1 cellular context compared by ENCODE assay signal in the genomic region with DNA sequence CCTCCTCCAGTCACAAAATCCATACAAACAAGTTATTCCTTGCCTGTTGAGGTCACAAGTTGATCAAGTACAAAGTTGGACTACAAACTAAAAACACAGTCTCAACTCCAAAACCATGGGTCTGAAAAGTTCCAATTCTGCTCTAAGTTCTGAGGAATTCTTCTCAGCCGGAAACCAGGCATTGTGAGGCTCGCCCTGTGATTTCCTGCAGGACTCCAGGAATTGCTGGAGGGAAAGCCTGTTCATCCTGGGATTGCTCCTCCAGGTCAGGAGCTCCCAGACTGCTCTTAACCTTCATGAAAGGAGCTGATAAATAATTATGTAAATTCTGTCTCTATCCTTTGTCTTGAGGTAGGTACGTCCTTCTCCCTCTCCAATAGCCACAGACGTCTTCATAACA.
TF ChIP-seq lines count a peak whose summit lies in the region.

No MANE protein-coding gene starts in this region.

TF ChIP-seq in IMR-90, 13 proteins besides CTCF, POLR2A, EP300 and RAD21 (continued from another document):
- TF ChIP-seq, protein P1, sequence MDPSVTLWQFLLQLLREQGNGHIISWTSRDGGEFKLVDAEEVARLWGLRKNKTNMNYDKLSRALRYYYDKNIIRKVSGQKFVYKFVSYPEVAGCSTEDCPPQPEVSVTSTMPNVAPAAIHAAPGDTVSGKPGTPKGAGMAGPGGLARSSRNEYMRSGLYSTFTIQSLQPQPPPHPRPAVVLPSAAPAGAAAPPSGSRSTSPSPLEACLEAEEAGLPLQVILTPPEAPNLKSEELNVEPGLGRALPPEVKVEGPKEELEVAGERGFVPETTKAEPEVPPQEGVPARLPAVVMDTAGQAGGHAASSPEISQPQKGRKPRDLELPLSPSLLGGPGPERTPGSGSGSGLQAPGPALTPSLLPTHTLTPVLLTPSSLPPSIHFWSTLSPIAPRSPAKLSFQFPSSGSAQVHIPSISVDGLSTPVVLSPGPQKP (IDR thresholded peaks at IDR 0.05; ENCODE audit: borderline replicate concordance, low read depth, low read length): no peak
